Comparison of ENCODE assay signal across 9 cellular contexts in genomic region chr3:49132073-49132436, GRCh38. TPM values are rescaled to one million over a fixed set of nuclear protein-coding genes. Genes with fewer than 3 reads are reported as not detected.
A peak's percentile ranks its signal among the peaks of the same experiment; 100 is the strongest.
DNase-seq lines count a peak whose midpoint lies in the region; FAIRE-seq and TF ChIP-seq lines count a peak whose summit lies in the region.
"Had no signal": no experiment of that assay in that cellular context is flagged by ENCODE, and none has a peak within 500 bp of the region (broad histone marks: within the 10 kb centered on the region; RNA-seq: fewer than 3 reads in every experiment).

No MANE protein-coding gene starts in this region.

- no peaks in the 10 kb centered on the region for H3K9me3 ChIP-seq in H9 (ENCODE audit: control insufficient read depth, low read depth, low read length)
- H3K9me3 ChIP-seq in kidney (ENCODE audit: control insufficient read depth in 1 of 2, low read length in 2 of 2), result no peaks in the 10 kb centered on the region
- no peaks in the 10 kb centered on the region for H3K9me3 ChIP-seq in skeletal muscle tissue (ENCODE audit: control insufficient read depth in 3 of 3, low read length in 3 of 3)

- no peaks in the 10 kb centered on the region for H4K20me1 ChIP-seq in H9 (ENCODE audit: control insufficient read depth, insufficient read depth, insufficient read length)

- no peak overlapping the region for H3K14ac ChIP-seq in H9 (ENCODE audit: insufficient read depth, low read length)

- H3K27ac Mint-ChIP-seq in H9 (no peak overlapping the region; a peak in 1 of 7 replicates), MCF 10A (ENCODE audit: low read depth, unreplicated experiment) (peak overlapping the region; percentile 84)
- H3K27ac Mint-ChIP-seq in activated naive CD4-positive, alpha-beta T cell treated with anti-CD3 and anti-CD28 coated beads for 36 hours, result no peak overlapping the region
- H3K27ac Mint-ChIP-seq: activated naive CD4-positive, alpha-beta T cell treated with anti-CD3 and anti-CD28 coated beads, Interleukin-2, amount 50 U/mL, for 72 hours had no signal

- no peak overlapping the region for H3T11ph ChIP-seq in H9 (ENCODE audit: low read length)

- H3K27ac ChIP-seq in H9 (ENCODE audit: insufficient read length, low read depth, low read length) (no peak overlapping the region), kidney (ENCODE audit: low read depth in 2 of 2, low read length in 2 of 2) (peak overlapping the region; percentile 92 to 95), skeletal muscle tissue (ENCODE audit: low read depth, low read length) (peak overlapping the region; percentile 88)

- no peak for FAIRE-seq in kidney (lab: Jason Lieb, UNC)

- no peaks in the 10 kb centered on the region for H3K27me3 ChIP-seq in H9 (ENCODE audit: insufficient read depth, low read length)
- no peaks in the 10 kb centered on the region for H3K27me3 ChIP-seq in skeletal muscle tissue (ENCODE audit: control insufficient read depth in 3 of 3, insufficient read depth in 3 of 3, low read length in 3 of 3)

- peaks cover 15% of the 10 kb centered on the region for H3K23me2 ChIP-seq in H9 (ENCODE audit: insufficient read length, low read depth, low read length, poor library complexity, severe bottlenecking)

- H3K9me3 Mint-ChIP-seq in H9, result no peaks in the 10 kb centered on the region
- H3K9me3 Mint-ChIP-seq in MCF 10A (ENCODE audit: unreplicated experiment), result no peaks in the 10 kb centered on the region
- H3K9me3 Mint-ChIP-seq in activated naive CD4-positive, alpha-beta T cell treated with anti-CD3 and anti-CD28 coated beads for 36 hours, result no peaks in the 10 kb centered on the region
- H3K9me3 Mint-ChIP-seq: activated naive CD4-positive, alpha-beta T cell treated with anti-CD3 and anti-CD28 coated beads, Interleukin-2, amount 50 U/mL, for 72 hours had no signal

- DNase-seq in H9 (no peak), MCF 10A (ENCODE audit: unreplicated experiment) (no peak), kidney (no peak), mucosa of gallbladder (ENCODE audit: low spot score) (no peak), iPS-NIHi7 (ENCODE audit: extremely low spot score) (no peak), DMS79 (lab: John Stamatoyannopoulos, UW) (no peak)
- DNase-seq in activated naive CD4-positive, alpha-beta T cell treated with anti-CD3 and anti-CD28 coated beads for 36 hours, result no peak

- CTCF ChIA-PET in MCF 10A (lab: Yijun Ruan, JAX), result interaction anchor here (0.5 to 1.3 kb wide), 5 partner anchors 10 to 224 kb away, joined by 3 to 6 read pairs (median 3); partner anchors contain the start of gene QRICH1
- CTCF ChIA-PET in activated naive CD4-positive, alpha-beta T cell treated with anti-CD3 and anti-CD28 coated beads for 36 hours (lab: Charles Lee), result interaction anchor here (0.6 kb wide), 1 partner anchor 314 kb away, joined by 4 read pairs; no protein-coding TSS in a partner anchor

- peak overlapping the region; percentile 97 for H3K4me2 ChIP-seq in H9 (ENCODE audit: insufficient read depth, insufficient read length, low read length)

- no CpG with 5 or more reads among the region's 9 CpGs for WGBS in H9 (ENCODE audit: extremely low coverage, insufficient read length, low lambda C conversion rate)

- H3K4ac ChIP-seq in H9 (ENCODE audit: low read depth, low read length), result no peak overlapping the region

- no peak overlapping the region for H4K8ac ChIP-seq in H9 (replicated peaks; ENCODE audit: insufficient read length, low read depth, low read length)

- H3K9ac ChIP-seq in H9 (ENCODE audit: extremely low read depth, insufficient read length, low read length), result peak overlapping the region; percentile 29
- peak overlapping the region; percentile 88 to 97 for H3K9ac ChIP-seq in kidney (ENCODE audit: low read length in 2 of 2)
- H3K9ac ChIP-seq in skeletal muscle tissue (ENCODE audit: low read depth in 1 of 3, low read length in 3 of 3), result peak overlapping the region; percentile 89 to 96 (median 92)

- H3K18ac ChIP-seq in H9 (ENCODE audit: insufficient read length, low read depth, low read length), result no peak overlapping the region

- no peak overlapping the region for H2AFZ ChIP-seq in H9 (ENCODE audit: low read length)

- H3K23ac ChIP-seq in H9 (ENCODE audit: insufficient read length, low read depth, low read length), result no peak overlapping the region

- H2BK20ac ChIP-seq in H9 (ENCODE audit: low read depth, low read length, poor library complexity, severe bottlenecking), result no peak overlapping the region

- H3K36me3 Mint-ChIP-seq in H9 (ENCODE audit: insufficient read depth in 1 of 3, low read depth in 3 of 3) (peaks cover 0 to 6% (median 5%) of the 10 kb centered on the region in 3 experiments; a peak in 2 of 7 replicates), MCF 10A (ENCODE audit: insufficient read depth, unreplicated experiment) (peaks cover 36% of the 10 kb centered on the region)
- H3K36me3 Mint-ChIP-seq in activated naive CD4-positive, alpha-beta T cell treated with anti-CD3 and anti-CD28 coated beads for 36 hours (ENCODE audit: low read depth), result no peaks in the 10 kb centered on the region
- H3K36me3 Mint-ChIP-seq: activated naive CD4-positive, alpha-beta T cell treated with anti-CD3 and anti-CD28 coated beads, Interleukin-2, amount 50 U/mL, for 72 hours had no signal

- H2BK120ac ChIP-seq in H9 (ENCODE audit: low read depth, low read length, poor library complexity, severe bottlenecking), result no peak overlapping the region

- H3K4me1 ChIP-seq in H9 (ENCODE audit: insufficient read depth, low read length) (peaks cover 2% of the 10 kb centered on the region; the same call in 1 of the 2 replicates), kidney (ENCODE audit: control insufficient read depth in 1 of 2, insufficient read depth in 1 of 2, low read depth in 1 of 2, low read length in 2 of 2) (peaks cover 19 to 26% of the 10 kb centered on the region in 2 donors), skeletal muscle tissue (ENCODE audit: control insufficient read depth in 3 of 3, insufficient read depth in 3 of 3, low read length in 3 of 3) (peaks cover 36 to 53% (median 37%) of the 10 kb centered on the region in 3 donors)

- H2BK5ac ChIP-seq in H9 (ENCODE audit: insufficient read length, low read length), result no peak overlapping the region

- H3K36me3 ChIP-seq in kidney (ENCODE audit: control insufficient read depth in 1 of 2, insufficient read depth in 2 of 2, low read length in 2 of 2) (peaks cover 11 to 29% of the 10 kb centered on the region in 2 donors), skeletal muscle tissue (ENCODE audit: control insufficient read depth in 3 of 3, insufficient read depth in 3 of 3, low read length in 3 of 3) (peaks cover 35 to 39% (median 38%) of the 10 kb centered on the region in 3 donors)

- no peak overlapping the region for H2AK5ac ChIP-seq in H9 (ENCODE audit: insufficient read length, low read length)

- H3K79me2 ChIP-seq in H9 (ENCODE audit: insufficient read depth, low read length), result no peaks in the 10 kb centered on the region

- no peak overlapping the region for H4K91ac ChIP-seq in H9 (ENCODE audit: insufficient read length, low read depth, low read length)

- H3K56ac ChIP-seq in H9 (ENCODE audit: insufficient read length, low read depth, low read length), result no peak overlapping the region

- H2BK12ac ChIP-seq in H9 (ENCODE audit: insufficient read length, low read depth, low read length), result no peak overlapping the region

- H3K4me1 Mint-ChIP-seq in H9 (peaks cover 8 to 12% of the 10 kb centered on the region in 2 experiments; a peak in 3 of 4 replicates), MCF 10A (ENCODE audit: insufficient read depth, unreplicated experiment) (peaks cover 16% of the 10 kb centered on the region)
- H3K4me1 Mint-ChIP-seq in activated naive CD4-positive, alpha-beta T cell treated with anti-CD3 and anti-CD28 coated beads for 36 hours (ENCODE audit: low read depth), result no peaks in the 10 kb centered on the region

- POLR2A ChIA-PET in MCF 10A (lab: Yijun Ruan, JAX), result interaction anchor here (0.6 to 5.0 kb wide), 14 partner anchors 12 to 523 kb away, joined by 3 to 64 read pairs (median 8); partner anchors contain the start of genes IMPDH2, NDUFAF3, QARS1 and QRICH1

- intact Hi-C loops in MCF 10A (cut with micrococcal nuclease), result no loop called here
- intact Hi-C loops in kidney (cut with DNase I), result no loop called here
- intact Hi-C loops in activated naive CD4-positive, alpha-beta T cell treated with anti-CD3 and anti-CD28 coated beads for 36 hours (cut with micrococcal nuclease), result no loop called here

- no peak overlapping the region for H4K5ac ChIP-seq in H9 (ENCODE audit: insufficient read length, low read depth, low read length)

- BruUV-seq in MCF 10A (replicated peaks; lab: Mats Ljungman, UMichigan), result no TSS peak

- H2BK15ac ChIP-seq in H9 (ENCODE audit: low read depth, low read length), result no peak overlapping the region

- H3K4me3 ChIP-seq in kidney (ENCODE audit: low read length in 2 of 2) (peak overlapping the region; percentile 86 to 95), skeletal muscle tissue (ENCODE audit: low read length in 3 of 3) (peak overlapping the region; percentile 91 to 99 (median 98))

- TF ChIP-seq CTCF in H9 (conservative IDR thresholded peaks at IDR 0.05) (no peak), MCF 10A (IDR thresholded peaks at IDR 0.05; ENCODE audit: unreplicated experiment) (no peak), kidney (IDR thresholded peaks at IDR 0.05; ENCODE audit: borderline replicate concordance, extremely low read depth, insufficient read depth) (no peak)

- no peaks in the 10 kb centered on the region for H3K79me1 ChIP-seq in H9 (ENCODE audit: insufficient read depth, low read depth, low read length, poor library complexity, severe bottlenecking)

- H3K4me3 Mint-ChIP-seq in H9 (peak overlapping the region; percentile 83 to 93), MCF 10A (ENCODE audit: unreplicated experiment) (peak overlapping the region; percentile 90)
- H3K4me3 Mint-ChIP-seq in activated naive CD4-positive, alpha-beta T cell treated with anti-CD3 and anti-CD28 coated beads for 36 hours, result no peak overlapping the region

- peaks cover 3% of the 10 kb centered on the region for H3K27me3 Mint-ChIP-seq in H9 (ENCODE audit: low read depth)
- H3K27me3 Mint-ChIP-seq in MCF 10A (ENCODE audit: insufficient read depth, unreplicated experiment), result no peaks in the 10 kb centered on the region
- peaks cover 20% of the 10 kb centered on the region for H3K27me3 Mint-ChIP-seq in activated naive CD4-positive, alpha-beta T cell treated with anti-CD3 and anti-CD28 coated beads for 36 hours (ENCODE audit: low read depth)

RNA-seq across cellular contexts. Expression of gene LAMB2, which starts 0.8 kb away (rescaled TPM):
- total RNA-seq in H9 (2021) (121 and 130 TPM in 2 replicates), MCF 10A (2022) (224 and 264 TPM in 2 replicates), kidney (444 TPM), skeletal muscle tissue (601 TPM), mucosa of gallbladder (733 TPM)
- 460 TPM for polyA plus RNA-seq in kidney (ENCODE audit: insufficient read depth, low read depth, low replicate concordance)
- not detected for total RNA-seq in activated naive CD4-positive, alpha-beta T cell treated with anti-CD3 and anti-CD28 coated beads for 36 hours

RNA-seq across cellular contexts. Expression of gene USP19, which starts 11.4 kb away (rescaled TPM):
- total RNA-seq in H9 (2021), result 66.3 and 68.9 TPM in 2 replicates
- total RNA-seq in MCF 10A (2022), result 39.3 and 51.4 TPM in 2 replicates
- total RNA-seq in kidney, result 67.2 TPM
- 29.3 TPM for polyA plus RNA-seq in kidney (ENCODE audit: insufficient read depth, low read depth, low replicate concordance)
- 37.1 TPM for total RNA-seq in skeletal muscle tissue
- total RNA-seq in activated naive CD4-positive, alpha-beta T cell treated with anti-CD3 and anti-CD28 coated beads for 36 hours, result 10 to 100 TPM; 44.3 to 46.5 TPM
- 85.6 TPM for total RNA-seq in mucosa of gallbladder

RNA-seq across cellular contexts. Expression of gene QARS1, which starts 27.5 kb away (rescaled TPM):
- total RNA-seq in H9 (2021) (375 and 390 TPM in 2 replicates), MCF 10A (2022) (114 and 149 TPM in 2 replicates), kidney (231 TPM), skeletal muscle tissue (393 TPM), mucosa of gallbladder (207 TPM)
- 209 TPM for polyA plus RNA-seq in kidney (ENCODE audit: insufficient read depth, low read depth, low replicate concordance)
- total RNA-seq in activated naive CD4-positive, alpha-beta T cell treated with anti-CD3 and anti-CD28 coated beads for 36 hours, result 100 to 1,000 TPM; 265 to 281 TPM

RNA-seq across cellular contexts. Expression of gene CCDC71, which starts 34.1 kb away (rescaled TPM):
- total RNA-seq in H9 (2021), result 26.1 and 27.6 TPM in 2 replicates
- 25.7 and 26.0 TPM in 2 replicates for total RNA-seq in MCF 10A (2022)
- total RNA-seq in kidney, result 27.6 TPM
- polyA plus RNA-seq in kidney (ENCODE audit: insufficient read depth, low read depth, low replicate concordance), result 21.0 TPM
- 11.5 TPM for total RNA-seq in skeletal muscle tissue
- 10 to 100 TPM; 11.8 to 12.8 TPM for total RNA-seq in activated naive CD4-positive, alpha-beta T cell treated with anti-CD3 and anti-CD28 coated beads for 36 hours
- 21.6 TPM for total RNA-seq in mucosa of gallbladder

RNA-seq across cellular contexts. Expression of gene QRICH1, which starts 38.2 kb away (rescaled TPM):
- total RNA-seq in H9 (2021) (151 and 167 TPM in 2 replicates), MCF 10A (2022) (96.1 and 97.2 TPM in 2 replicates), kidney (92.1 TPM), skeletal muscle tissue (92.9 TPM), mucosa of gallbladder (83.9 TPM)
- 23.0 TPM for polyA plus RNA-seq in kidney (ENCODE audit: insufficient read depth, low read depth, low replicate concordance)
- total RNA-seq in activated naive CD4-positive, alpha-beta T cell treated with anti-CD3 and anti-CD28 coated beads for 36 hours, result 100 to 1,000 TPM; 100 to 111 TPM

Comparison
In these comparisons a context has a peak if more than half of its experiments do, and no peak if none do; other contexts are left out.
1. H3K9ac ChIP-seq: peak in every context shown above with its lines; median percentile 92 in kidney; 92 in skeletal muscle tissue; 29 in H9.
2. RNA of gene LAMB2, which starts 0.8 kb away (total RNA-seq): 733 TPM in mucosa of gallbladder (single experiment), 601 TPM in skeletal muscle tissue (single experiment), 444 TPM in kidney (single experiment), 224 to 264 TPM in MCF 10A and 121 to 130 TPM in H9; not detected in activated naive CD4-positive, alpha-beta T cell treated with anti-CD3 and anti-CD28 coated beads for 36 hours; every median in the first group is over 10 times any median in the second.